In the genomic region with DNA sequence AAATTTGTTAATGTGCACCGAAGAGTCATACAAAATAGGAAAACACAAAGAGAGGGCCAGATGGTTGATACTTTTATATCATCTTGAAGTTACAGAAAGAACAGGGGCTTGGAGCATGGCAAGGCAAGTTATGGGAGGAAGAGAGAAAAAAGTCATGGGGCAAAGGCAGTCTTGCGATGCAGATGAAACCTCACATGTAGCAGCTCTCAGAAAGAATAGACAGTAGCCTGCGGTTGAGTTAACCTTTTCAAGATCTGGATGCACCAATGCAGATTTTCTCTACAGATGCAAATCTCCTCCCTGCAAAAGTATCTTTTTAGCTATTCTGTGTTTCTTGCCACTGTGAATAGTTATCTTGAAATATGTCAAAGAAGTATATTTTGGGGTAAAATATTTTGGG, we compare ENCODE assay signal across 2 cellular contexts.
TF ChIP-seq lines count a peak whose summit lies in the region.

No MANE protein-coding gene starts in this region.

TF ChIP-seq in GM23338, 12 proteins besides CTCF, POLR2A, EP300 and RAD21 (continues in another document):
- TF ChIP-seq NANOG (IDR thresholded peaks at IDR 0.05; ENCODE audit: borderline replicate concordance), result no peak
- no peak for TF ChIP-seq POLR2AphosphoS5 (IDR thresholded peaks at IDR 0.05; ENCODE audit: low read depth)
- TF ChIP-seq, protein P1, sequence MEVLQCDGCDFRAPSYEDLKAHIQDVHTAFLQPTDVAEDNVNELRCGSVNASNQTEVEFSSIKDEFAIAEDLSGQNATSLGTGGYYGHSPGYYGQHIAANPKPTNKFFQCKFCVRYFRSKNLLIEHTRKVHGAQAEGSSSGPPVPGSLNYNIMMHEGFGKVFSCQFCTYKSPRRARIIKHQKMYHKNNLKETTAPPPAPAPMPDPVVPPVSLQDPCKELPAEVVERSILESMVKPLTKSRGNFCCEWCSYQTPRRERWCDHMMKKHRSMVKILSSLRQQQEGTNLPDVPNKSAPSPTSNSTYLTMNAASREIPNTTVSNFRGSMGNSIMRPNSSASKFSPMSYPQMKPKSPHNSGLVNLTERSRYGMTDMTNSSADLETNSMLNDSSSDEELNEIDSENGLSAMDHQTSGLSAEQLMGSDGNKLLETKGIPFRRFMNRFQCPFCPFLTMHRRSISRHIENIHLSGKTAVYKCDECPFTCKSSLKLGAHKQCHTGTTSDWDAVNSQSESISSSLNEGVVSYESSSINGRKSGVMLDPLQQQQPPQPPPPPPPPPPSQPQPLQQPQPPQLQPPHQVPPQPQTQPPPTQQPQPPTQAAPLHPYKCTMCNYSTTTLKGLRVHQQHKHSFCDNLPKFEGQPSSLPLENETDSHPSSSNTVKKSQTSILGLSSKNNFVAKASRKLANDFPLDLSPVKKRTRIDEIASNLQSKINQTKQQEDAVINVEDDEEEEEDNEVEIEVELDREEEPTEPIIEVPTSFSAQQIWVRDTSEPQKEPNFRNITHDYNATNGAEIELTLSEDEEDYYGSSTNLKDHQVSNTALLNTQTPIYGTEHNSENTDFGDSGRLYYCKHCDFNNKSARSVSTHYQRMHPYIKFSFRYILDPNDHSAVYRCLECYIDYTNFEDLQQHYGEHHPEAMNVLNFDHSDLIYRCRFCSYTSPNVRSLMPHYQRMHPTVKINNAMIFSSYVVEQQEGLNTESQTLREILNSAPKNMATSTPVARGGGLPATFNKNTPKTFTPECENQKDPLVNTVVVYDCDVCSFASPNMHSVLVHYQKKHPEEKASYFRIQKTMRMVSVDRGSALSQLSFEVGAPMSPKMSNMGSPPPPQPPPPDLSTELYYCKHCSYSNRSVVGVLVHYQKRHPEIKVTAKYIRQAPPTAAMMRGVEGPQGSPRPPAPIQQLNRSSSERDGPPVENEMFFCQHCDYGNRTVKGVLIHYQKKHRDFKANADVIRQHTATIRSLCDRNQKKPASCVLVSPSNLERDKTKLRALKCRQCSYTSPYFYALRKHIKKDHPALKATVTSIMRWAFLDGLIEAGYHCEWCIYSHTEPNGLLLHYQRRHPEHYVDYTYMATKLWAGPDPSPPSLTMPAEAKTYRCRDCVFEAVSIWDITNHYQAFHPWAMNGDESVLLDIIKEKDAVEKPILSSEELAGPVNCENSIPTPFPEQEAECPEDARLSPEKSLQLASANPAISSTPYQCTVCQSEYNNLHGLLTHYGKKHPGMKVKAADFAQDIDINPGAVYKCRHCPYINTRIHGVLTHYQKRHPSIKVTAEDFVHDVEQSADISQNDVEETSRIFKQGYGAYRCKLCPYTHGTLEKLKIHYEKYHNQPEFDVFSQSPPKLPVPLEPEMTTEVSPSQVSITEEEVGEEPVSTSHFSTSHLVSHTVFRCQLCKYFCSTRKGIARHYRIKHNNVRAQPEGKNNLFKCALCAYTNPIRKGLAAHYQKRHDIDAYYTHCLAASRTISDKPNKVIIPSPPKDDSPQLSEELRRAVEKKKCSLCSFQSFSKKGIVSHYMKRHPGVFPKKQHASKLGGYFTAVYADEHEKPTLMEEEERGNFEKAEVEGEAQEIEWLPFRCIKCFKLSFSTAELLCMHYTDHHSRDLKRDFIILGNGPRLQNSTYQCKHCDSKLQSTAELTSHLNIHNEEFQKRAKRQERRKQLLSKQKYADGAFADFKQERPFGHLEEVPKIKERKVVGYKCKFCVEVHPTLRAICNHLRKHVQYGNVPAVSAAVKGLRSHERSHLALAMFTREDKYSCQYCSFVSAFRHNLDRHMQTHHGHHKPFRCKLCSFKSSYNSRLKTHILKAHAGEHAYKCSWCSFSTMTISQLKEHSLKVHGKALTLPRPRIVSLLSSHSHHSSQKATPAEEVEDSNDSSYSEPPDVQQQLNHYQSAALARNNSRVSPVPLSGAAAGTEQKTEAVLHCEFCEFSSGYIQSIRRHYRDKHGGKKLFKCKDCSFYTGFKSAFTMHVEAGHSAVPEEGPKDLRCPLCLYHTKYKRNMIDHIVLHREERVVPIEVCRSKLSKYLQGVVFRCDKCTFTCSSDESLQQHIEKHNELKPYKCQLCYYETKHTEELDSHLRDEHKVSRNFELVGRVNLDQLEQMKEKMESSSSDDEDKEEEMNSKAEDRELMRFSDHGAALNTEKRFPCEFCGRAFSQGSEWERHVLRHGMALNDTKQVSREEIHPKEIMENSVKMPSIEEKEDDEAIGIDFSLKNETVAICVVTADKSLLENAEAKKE (CRISPR knock-in tag; IDR thresholded peaks at IDR 0.05), result no peak
- TF ChIP-seq, protein P2, sequence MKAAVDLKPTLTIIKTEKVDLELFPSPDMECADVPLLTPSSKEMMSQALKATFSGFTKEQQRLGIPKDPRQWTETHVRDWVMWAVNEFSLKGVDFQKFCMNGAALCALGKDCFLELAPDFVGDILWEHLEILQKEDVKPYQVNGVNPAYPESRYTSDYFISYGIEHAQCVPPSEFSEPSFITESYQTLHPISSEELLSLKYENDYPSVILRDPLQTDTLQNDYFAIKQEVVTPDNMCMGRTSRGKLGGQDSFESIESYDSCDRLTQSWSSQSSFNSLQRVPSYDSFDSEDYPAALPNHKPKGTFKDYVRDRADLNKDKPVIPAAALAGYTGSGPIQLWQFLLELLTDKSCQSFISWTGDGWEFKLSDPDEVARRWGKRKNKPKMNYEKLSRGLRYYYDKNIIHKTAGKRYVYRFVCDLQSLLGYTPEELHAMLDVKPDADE (IDR thresholded peaks at IDR 0.05), result no peak
- no peak for TF ChIP-seq EZH2 (IDR thresholded peaks at IDR 0.05; ENCODE audit: low read depth, unreplicated experiment)
- no peak for TF ChIP-seq CREB1 (CRISPR knock-in tag; IDR thresholded peaks at IDR 0.05; ENCODE audit: low read depth)
- TF ChIP-seq EZH2phosphoT487 (IDR thresholded peaks at IDR 0.05; ENCODE audit: unreplicated experiment), result no peak
- no peak for TF ChIP-seq JUNB (IDR thresholded peaks at IDR 0.05; ENCODE audit: unreplicated experiment)
- TF ChIP-seq, protein P3, sequence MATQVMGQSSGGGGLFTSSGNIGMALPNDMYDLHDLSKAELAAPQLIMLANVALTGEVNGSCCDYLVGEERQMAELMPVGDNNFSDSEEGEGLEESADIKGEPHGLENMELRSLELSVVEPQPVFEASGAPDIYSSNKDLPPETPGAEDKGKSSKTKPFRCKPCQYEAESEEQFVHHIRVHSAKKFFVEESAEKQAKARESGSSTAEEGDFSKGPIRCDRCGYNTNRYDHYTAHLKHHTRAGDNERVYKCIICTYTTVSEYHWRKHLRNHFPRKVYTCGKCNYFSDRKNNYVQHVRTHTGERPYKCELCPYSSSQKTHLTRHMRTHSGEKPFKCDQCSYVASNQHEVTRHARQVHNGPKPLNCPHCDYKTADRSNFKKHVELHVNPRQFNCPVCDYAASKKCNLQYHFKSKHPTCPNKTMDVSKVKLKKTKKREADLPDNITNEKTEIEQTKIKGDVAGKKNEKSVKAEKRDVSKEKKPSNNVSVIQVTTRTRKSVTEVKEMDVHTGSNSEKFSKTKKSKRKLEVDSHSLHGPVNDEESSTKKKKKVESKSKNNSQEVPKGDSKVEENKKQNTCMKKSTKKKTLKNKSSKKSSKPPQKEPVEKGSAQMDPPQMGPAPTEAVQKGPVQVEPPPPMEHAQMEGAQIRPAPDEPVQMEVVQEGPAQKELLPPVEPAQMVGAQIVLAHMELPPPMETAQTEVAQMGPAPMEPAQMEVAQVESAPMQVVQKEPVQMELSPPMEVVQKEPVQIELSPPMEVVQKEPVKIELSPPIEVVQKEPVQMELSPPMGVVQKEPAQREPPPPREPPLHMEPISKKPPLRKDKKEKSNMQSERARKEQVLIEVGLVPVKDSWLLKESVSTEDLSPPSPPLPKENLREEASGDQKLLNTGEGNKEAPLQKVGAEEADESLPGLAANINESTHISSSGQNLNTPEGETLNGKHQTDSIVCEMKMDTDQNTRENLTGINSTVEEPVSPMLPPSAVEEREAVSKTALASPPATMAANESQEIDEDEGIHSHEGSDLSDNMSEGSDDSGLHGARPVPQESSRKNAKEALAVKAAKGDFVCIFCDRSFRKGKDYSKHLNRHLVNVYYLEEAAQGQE (IDR thresholded peaks at IDR 0.05; ENCODE audit: unreplicated experiment), result no peak
- TF ChIP-seq STAT1 (IDR thresholded peaks at IDR 0.05; ENCODE audit: unreplicated experiment), result no peak

TF ChIP-seq in H1, 55 proteins besides CTCF, POLR2A, EP300 and RAD21 (continues in another document):
- TF ChIP-seq CHD2 (IDR thresholded peaks at IDR 0.05; ENCODE audit: low read length) (no peak), BCL11A (IDR thresholded peaks at IDR 0.05; ENCODE audit: low read depth in 2 of 2, low read length in 2 of 2) (no peak), HDAC6 (IDR thresholded peaks at IDR 0.05; ENCODE audit: low read depth, low read length) (no peak), SP1 (IDR thresholded peaks at IDR 0.05; ENCODE audit: low read depth, low read length) (no peak), RFX5 (IDR thresholded peaks at IDR 0.05; ENCODE audit: borderline replicate concordance, low read depth, low read length) (no peak), FOSL1 (IDR thresholded peaks at IDR 0.05; ENCODE audit: insufficient read depth, low read depth, low read length) (no peak), POU5F1 (IDR thresholded peaks at IDR 0.05; ENCODE audit: low read depth, low read length) (no peak), CTBP2 (IDR thresholded peaks at IDR 0.05; ENCODE audit: borderline replicate concordance, insufficient read depth, insufficient read length, low read length) (no peak), SUZ12 (IDR thresholded peaks at IDR 0.05; ENCODE audit: low read length) (no peak), BACH1 (IDR thresholded peaks at IDR 0.05; ENCODE audit: low read length) (no peak), BRCA1 (IDR thresholded peaks at IDR 0.05; ENCODE audit: low read depth, low read length) (no peak), CBX8 (IDR thresholded peaks at IDR 0.05; ENCODE audit: borderline replicate concordance, low read depth, low read length) (no peak), RXRA (IDR thresholded peaks at IDR 0.05; ENCODE audit: insufficient read depth, low read depth, low read length) (no peak), SIRT6 (IDR thresholded peaks at IDR 0.05; ENCODE audit: low read length) (no peak), SP4 (IDR thresholded peaks at IDR 0.05; ENCODE audit: low read length) (no peak)
- TF ChIP-seq, protein P4, sequence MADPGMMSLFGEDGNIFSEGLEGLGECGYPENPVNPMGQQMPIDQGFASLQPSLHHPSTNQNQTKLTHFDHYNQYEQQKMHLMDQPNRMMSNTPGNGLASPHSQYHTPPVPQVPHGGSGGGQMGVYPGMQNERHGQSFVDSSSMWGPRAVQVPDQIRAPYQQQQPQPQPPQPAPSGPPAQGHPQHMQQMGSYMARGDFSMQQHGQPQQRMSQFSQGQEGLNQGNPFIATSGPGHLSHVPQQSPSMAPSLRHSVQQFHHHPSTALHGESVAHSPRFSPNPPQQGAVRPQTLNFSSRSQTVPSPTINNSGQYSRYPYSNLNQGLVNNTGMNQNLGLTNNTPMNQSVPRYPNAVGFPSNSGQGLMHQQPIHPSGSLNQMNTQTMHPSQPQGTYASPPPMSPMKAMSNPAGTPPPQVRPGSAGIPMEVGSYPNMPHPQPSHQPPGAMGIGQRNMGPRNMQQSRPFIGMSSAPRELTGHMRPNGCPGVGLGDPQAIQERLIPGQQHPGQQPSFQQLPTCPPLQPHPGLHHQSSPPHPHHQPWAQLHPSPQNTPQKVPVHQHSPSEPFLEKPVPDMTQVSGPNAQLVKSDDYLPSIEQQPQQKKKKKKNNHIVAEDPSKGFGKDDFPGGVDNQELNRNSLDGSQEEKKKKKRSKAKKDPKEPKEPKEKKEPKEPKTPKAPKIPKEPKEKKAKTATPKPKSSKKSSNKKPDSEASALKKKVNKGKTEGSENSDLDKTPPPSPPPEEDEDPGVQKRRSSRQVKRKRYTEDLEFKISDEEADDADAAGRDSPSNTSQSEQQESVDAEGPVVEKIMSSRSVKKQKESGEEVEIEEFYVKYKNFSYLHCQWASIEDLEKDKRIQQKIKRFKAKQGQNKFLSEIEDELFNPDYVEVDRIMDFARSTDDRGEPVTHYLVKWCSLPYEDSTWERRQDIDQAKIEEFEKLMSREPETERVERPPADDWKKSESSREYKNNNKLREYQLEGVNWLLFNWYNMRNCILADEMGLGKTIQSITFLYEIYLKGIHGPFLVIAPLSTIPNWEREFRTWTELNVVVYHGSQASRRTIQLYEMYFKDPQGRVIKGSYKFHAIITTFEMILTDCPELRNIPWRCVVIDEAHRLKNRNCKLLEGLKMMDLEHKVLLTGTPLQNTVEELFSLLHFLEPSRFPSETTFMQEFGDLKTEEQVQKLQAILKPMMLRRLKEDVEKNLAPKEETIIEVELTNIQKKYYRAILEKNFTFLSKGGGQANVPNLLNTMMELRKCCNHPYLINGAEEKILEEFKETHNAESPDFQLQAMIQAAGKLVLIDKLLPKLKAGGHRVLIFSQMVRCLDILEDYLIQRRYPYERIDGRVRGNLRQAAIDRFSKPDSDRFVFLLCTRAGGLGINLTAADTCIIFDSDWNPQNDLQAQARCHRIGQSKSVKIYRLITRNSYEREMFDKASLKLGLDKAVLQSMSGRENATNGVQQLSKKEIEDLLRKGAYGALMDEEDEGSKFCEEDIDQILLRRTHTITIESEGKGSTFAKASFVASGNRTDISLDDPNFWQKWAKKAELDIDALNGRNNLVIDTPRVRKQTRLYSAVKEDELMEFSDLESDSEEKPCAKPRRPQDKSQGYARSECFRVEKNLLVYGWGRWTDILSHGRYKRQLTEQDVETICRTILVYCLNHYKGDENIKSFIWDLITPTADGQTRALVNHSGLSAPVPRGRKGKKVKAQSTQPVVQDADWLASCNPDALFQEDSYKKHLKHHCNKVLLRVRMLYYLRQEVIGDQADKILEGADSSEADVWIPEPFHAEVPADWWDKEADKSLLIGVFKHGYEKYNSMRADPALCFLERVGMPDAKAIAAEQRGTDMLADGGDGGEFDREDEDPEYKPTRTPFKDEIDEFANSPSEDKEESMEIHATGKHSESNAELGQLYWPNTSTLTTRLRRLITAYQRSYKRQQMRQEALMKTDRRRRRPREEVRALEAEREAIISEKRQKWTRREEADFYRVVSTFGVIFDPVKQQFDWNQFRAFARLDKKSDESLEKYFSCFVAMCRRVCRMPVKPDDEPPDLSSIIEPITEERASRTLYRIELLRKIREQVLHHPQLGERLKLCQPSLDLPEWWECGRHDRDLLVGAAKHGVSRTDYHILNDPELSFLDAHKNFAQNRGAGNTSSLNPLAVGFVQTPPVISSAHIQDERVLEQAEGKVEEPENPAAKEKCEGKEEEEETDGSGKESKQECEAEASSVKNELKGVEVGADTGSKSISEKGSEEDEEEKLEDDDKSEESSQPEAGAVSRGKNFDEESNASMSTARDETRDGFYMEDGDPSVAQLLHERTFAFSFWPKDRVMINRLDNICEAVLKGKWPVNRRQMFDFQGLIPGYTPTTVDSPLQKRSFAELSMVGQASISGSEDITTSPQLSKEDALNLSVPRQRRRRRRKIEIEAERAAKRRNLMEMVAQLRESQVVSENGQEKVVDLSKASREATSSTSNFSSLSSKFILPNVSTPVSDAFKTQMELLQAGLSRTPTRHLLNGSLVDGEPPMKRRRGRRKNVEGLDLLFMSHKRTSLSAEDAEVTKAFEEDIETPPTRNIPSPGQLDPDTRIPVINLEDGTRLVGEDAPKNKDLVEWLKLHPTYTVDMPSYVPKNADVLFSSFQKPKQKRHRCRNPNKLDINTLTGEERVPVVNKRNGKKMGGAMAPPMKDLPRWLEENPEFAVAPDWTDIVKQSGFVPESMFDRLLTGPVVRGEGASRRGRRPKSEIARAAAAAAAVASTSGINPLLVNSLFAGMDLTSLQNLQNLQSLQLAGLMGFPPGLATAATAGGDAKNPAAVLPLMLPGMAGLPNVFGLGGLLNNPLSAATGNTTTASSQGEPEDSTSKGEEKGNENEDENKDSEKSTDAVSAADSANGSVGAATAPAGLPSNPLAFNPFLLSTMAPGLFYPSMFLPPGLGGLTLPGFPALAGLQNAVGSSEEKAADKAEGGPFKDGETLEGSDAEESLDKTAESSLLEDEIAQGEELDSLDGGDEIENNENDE (IDR thresholded peaks at IDR 0.05; ENCODE audit: insufficient replicate concordance, low read length), result no peak
- TF ChIP-seq, protein P5, sequence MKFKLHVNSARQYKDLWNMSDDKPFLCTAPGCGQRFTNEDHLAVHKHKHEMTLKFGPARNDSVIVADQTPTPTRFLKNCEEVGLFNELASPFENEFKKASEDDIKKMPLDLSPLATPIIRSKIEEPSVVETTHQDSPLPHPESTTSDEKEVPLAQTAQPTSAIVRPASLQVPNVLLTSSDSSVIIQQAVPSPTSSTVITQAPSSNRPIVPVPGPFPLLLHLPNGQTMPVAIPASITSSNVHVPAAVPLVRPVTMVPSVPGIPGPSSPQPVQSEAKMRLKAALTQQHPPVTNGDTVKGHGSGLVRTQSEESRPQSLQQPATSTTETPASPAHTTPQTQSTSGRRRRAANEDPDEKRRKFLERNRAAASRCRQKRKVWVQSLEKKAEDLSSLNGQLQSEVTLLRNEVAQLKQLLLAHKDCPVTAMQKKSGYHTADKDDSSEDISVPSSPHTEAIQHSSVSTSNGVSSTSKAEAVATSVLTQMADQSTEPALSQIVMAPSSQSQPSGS (IDR thresholded peaks at IDR 0.05; ENCODE audit: low read length), result no peak
